In genomic region chr10:100327007-100327700, GRCh38 we compare ENCODE assay signal across 8 cellular contexts. TPM values are rescaled to one million over a fixed set of nuclear protein-coding genes. Genes with fewer than 3 reads are reported as not detected.
DNase-seq lines count a peak whose midpoint lies in the region; ATAC-seq, FAIRE-seq and TF ChIP-seq lines count a peak whose summit lies in the region.

No MANE protein-coding gene starts in this region.

- H3K27me3 ChIP-seq in mammary epithelial cell (ENCODE audit: insufficient read depth, low read length) (peaks cover 12% of the 10 kb centered on the region), tibial nerve (peaks cover 0 to 38% of the 10 kb centered on the region in 2 donors)

- no TSS peak for BruUV-seq in mammary epithelial cell (replicated peaks; lab: Mats Ljungman, UMichigan)

- intact Hi-C loops in mammary epithelial cell (cut with micrococcal nuclease) = no loop called here

- TF ChIP-seq CTCF in mammary epithelial cell (conservative IDR thresholded peaks at IDR 0.05 in 1 of 2, IDR thresholded peaks at IDR 0.05 in 1 of 2; ENCODE audit: extremely low read depth in 1 of 2, insufficient read depth in 1 of 2, low read depth in 1 of 2, low read length in 2 of 2) (no peak), tibial nerve (IDR thresholded peaks at IDR 0.05) (no peak)

- H3K4me1 ChIP-seq in mammary epithelial cell (ENCODE audit: insufficient read depth, low read length) (no peaks in the 10 kb centered on the region), tibial nerve (no peaks in the 10 kb centered on the region)

- H4K20me1 ChIP-seq in mammary epithelial cell (ENCODE audit: insufficient read depth, low read length) = no peaks in the 10 kb centered on the region

- no peak for TF ChIP-seq EP300 in tibial nerve (IDR thresholded peaks at IDR 0.05)

- H3K9me3 Mint-ChIP-seq in memory B cell = no peaks in the 10 kb centered on the region

- WGBS in mammary epithelial cell (ENCODE audit: low coverage, missing lambda C conversion rate) = 47% methylated on average over 8 of the region's 8 CpGs
- WGBS in tibial nerve, 2 donors = 48 to 53% methylated on average over 8 of the region's 8 CpGs

- CTCF ChIA-PET in mammary epithelial cell (lab: Charles Lee; ENCODE audit: low non-redundant PET) = no interaction called here

- H3K27ac ChIP-seq in mammary epithelial cell (ENCODE audit: insufficient read depth, low read depth, low read length) (no peak overlapping the region), tibial nerve (no peak overlapping the region)

- H3K4me3 Mint-ChIP-seq in memory B cell = peak overlapping the region; percentile 51

- H3K4me2 ChIP-seq in mammary epithelial cell (ENCODE audit: insufficient read depth, low read depth, low read length) = no peak overlapping the region

- peaks cover 12% of the 10 kb centered on the region for H3K4me1 Mint-ChIP-seq in memory B cell

- peak; percentile 45 for DNase-seq in GM03348 (ENCODE audit: low spot score)
- DNase-seq in SIG-M5 treated with dmso at 0.1 percent for 504 hours (lab: John Stamatoyannopoulos, UW; ENCODE audit: unreplicated experiment) = peak; percentile 83
- DNase-seq in memory B cell (ENCODE audit: low spot score in 2 of 2) = peak; percentile 58 to 80
- DNase-seq in mammary epithelial cell = no peak
- no peak for DNase-seq in RCC 7860 (ENCODE audit: low spot score)
- DNase-seq in tibial nerve (ENCODE audit: low spot score in 2 of 2) = no peak

- H3K27me3 Mint-ChIP-seq in memory B cell = peaks cover 10% of the 10 kb centered on the region

- peak overlapping the region; percentile 86 for H3K27ac Mint-ChIP-seq in memory B cell

- in situ Hi-C loops in mammary epithelial cell (cut with MboI; ENCODE audit: low sequenced_read_pairs in 2 of 2) = loop anchor here (25.0 kb wide), 1 partner anchor 560 kb away; no protein-coding TSS in a partner anchor

- H3K9me3 ChIP-seq in mammary epithelial cell (replicated peaks; ENCODE audit: insufficient read depth, low read length) (no peaks in the 10 kb centered on the region), tibial nerve (no peaks in the 10 kb centered on the region)

- no peak for FAIRE-seq in RCC 7860 (lab: Jason Lieb, UNC)

- no peaks in the 10 kb centered on the region for H3K36me3 ChIP-seq in mammary epithelial cell (ENCODE audit: insufficient read depth, low read length)
- H3K36me3 ChIP-seq in tibial nerve = no peaks in the 10 kb centered on the region

- no peak overlapping the region for H3K9ac ChIP-seq in mammary epithelial cell (ENCODE audit: insufficient read depth, low read length)

- H3K4me3 ChIP-seq in mammary epithelial cell (replicated peaks in 1 of 3; ENCODE audit: insufficient read depth in 1 of 3, low read depth in 2 of 3, low read length in 3 of 3) (no peak overlapping the region), tibial nerve (no peak overlapping the region)

- no peak for TF ChIP-seq POLR2A in tibial nerve (IDR thresholded peaks at IDR 0.05)

- no peak overlapping the region for H2AFZ ChIP-seq in mammary epithelial cell (ENCODE audit: low read depth, low read length)

- dilution Hi-C loops in mammary epithelial cell (cut with HindIII; ENCODE audit: low sequenced_read_pairs) = loop anchor here (25.0 kb wide), 1 partner anchor 560 kb away; no protein-coding TSS in a partner anchor

- H3K79me2 ChIP-seq in mammary epithelial cell (ENCODE audit: insufficient read depth, low read length) = no peaks in the 10 kb centered on the region

- H3K36me3 Mint-ChIP-seq in memory B cell = no peaks in the 10 kb centered on the region

- peak; percentile 92 for ATAC-seq in GM19324 (IDR thresholded peaks at IDR 0.05; ENCODE audit: low FRiP score, unreplicated experiment)
- peak; percentile 98 for ATAC-seq in HG03135 (IDR thresholded peaks at IDR 0.05; ENCODE audit: unreplicated experiment)
- peak; percentile 99 for ATAC-seq in memory B cell (ENCODE audit: low read depth)

RNA-seq across cellular contexts. Expression of gene PKD2L1, which starts 2.9 kb away (rescaled TPM):
- total RNA-seq in mammary epithelial cell (not detected), tibial nerve (under 1 TPM in 1 of 4 donors, not detected in 3; 0.42 TPM)
- not detected for polyA plus RNA-seq in mammary epithelial cell
- polyA minus RNA-seq in mammary epithelial cell = not detected

RNA-seq across cellular contexts. Expression of gene SCD, which starts 19.9 kb away (rescaled TPM):
- 100 to 1,000 TPM; 348 to 939 TPM for total RNA-seq in mammary epithelial cell
- 1,049 TPM for polyA plus RNA-seq in mammary epithelial cell
- polyA minus RNA-seq in mammary epithelial cell = 2,037 TPM
- total RNA-seq in tibial nerve = 100 to 1,000 TPM; 118 to 500 (median 249) TPM

RNA-seq across cellular contexts. Expression of gene BLOC1S2, which starts 40.7 kb away (rescaled TPM):
- total RNA-seq in mammary epithelial cell (10 to 100 TPM; 65.0 to 81.4 TPM), tibial nerve (10 to 100 TPM; 15.3 to 39.0 (median 26.6) TPM)
- polyA plus RNA-seq in mammary epithelial cell = 39.9 TPM
- polyA minus RNA-seq in mammary epithelial cell = 24.4 TPM

RNA-seq across cellular contexts. Expression of gene CWF19L1, which starts 59.7 kb away (rescaled TPM):
- total RNA-seq in mammary epithelial cell (10 to 100 TPM; 17.0 to 30.0 TPM), tibial nerve (10 to 100 TPM; 21.9 to 35.9 (median 26.1) TPM)
- 13.9 TPM for polyA plus RNA-seq in mammary epithelial cell
- 41.0 TPM for polyA minus RNA-seq in mammary epithelial cell

Comparison
In these comparisons a context has a peak if more than half of its experiments do, and no peak if none do; other contexts are left out.
1. DNase-seq: peak in GM03348 (single experiment), SIG-M5 treated with dmso at 0.1 percent for 504 hours (single experiment) and memory B cell (2 of 2); none in mammary epithelial cell (single experiment), RCC 7860 (single experiment) and tibial nerve (0 of 2).
2. Peak in every context shown above with its lines, with median percentiles within 50 percentile points of each other: ATAC-seq.